In the genomic region with DNA sequence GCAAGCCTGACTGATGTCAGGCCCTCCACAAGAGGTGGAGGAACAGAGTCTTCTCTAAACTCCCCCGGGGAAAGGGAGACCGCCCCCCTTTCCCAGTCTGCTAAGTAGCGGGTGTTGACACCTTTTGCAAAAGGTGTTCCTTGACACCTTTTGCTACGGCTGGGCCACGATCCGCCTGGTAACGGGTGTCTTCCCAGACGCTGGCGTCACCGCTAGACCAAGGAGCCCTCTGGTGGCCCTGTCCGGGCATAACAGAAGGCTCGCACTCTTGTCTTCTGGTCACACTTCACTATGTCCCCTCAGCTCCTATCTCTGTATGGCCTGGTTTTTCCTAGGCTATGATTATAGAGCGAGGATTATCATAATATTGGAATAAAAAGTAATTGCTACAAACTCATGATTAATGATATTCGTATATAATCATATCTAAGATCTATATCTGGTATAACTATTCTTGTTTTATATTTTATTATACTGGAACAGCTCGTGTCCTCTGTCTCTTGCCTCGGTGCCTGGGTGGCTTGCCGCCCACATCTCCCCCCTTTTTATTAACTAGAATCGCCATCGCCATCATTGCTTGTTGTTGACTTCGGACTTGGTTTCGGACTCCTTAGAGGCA, we compare ENCODE assay signal across 8 cellular contexts. TPM values are rescaled to one million over a fixed set of nuclear protein-coding genes. Genes with fewer than 3 reads are reported as not detected.
DNase-seq lines count a peak whose midpoint lies in the region; ATAC-seq and TF ChIP-seq lines count a peak whose summit lies in the region.
"Not testable (repeated sequence)": the region's sequence is repeated elsewhere in the genome, so short reads cannot be mapped to it uniquely, and the experiment has no call there.

No MANE protein-coding gene starts in this region.

- ATAC-seq in activated T-cell treated with anti-CD3 and anti-CD28 coated beads, Interleukin-2, amount 50 U/mL, for 4 hours: not testable (repeated sequence)
- peak; percentile 56 for ATAC-seq in left ventricle myocardium superior

- H3K27ac Mint-ChIP-seq in CD4-positive, alpha-beta memory T cell: peak overlapping the region in 6 of 7 donors; percentile 13 to 83 (median 58)
- not testable (repeated sequence) for H3K27ac Mint-ChIP-seq in nephron progenitor cell

- not testable (repeated sequence) for H3K4me3 ChIP-seq in CD4-positive, alpha-beta memory T cell (ENCODE audit: low read length in 2 of 2); choroid plexus epithelial cell (ENCODE audit: low read depth, low read length); testis

- TF ChIP-seq POLR2A in testis (IDR thresholded peaks at IDR 0.05): not testable (repeated sequence)

- intact Hi-C loops in CD4-positive, alpha-beta memory T cell (cut with micrococcal nuclease); left ventricle myocardium superior (cut with micrococcal nuclease); testis (cut with DNase I; ENCODE audit: low total_unique reads): not testable (repeated sequence)

- peaks cover 30 to 56% (median 44%) of the 10 kb centered on the region in 4 donors for H3K4me1 Mint-ChIP-seq in CD4-positive, alpha-beta memory T cell
- peaks cover 56% of the 10 kb centered on the region for H3K4me1 Mint-ChIP-seq in activated T-cell treated with anti-CD3 and anti-CD28 coated beads, Interleukin-2, amount 50 U/mL, for 4 hours (ENCODE audit: low read depth)
- peaks cover 59% of the 10 kb centered on the region for H3K4me1 Mint-ChIP-seq in nephron progenitor cell

- not testable (repeated sequence) for H3K4me3 Mint-ChIP-seq in CD4-positive, alpha-beta memory T cell; activated T-cell treated with anti-CD3 and anti-CD28 coated beads, Interleukin-2, amount 50 U/mL, for 4 hours; nephron progenitor cell

- H3K36me3 Mint-ChIP-seq in CD4-positive, alpha-beta memory T cell: peaks cover 4 to 10% of the 10 kb centered on the region in 2 donors
- H3K36me3 Mint-ChIP-seq in activated T-cell treated with anti-CD3 and anti-CD28 coated beads, Interleukin-2, amount 50 U/mL, for 4 hours (ENCODE audit: insufficient read depth): peaks cover 16% of the 10 kb centered on the region
- H3K36me3 Mint-ChIP-seq in nephron progenitor cell (ENCODE audit: low read depth): peaks cover 16% of the 10 kb centered on the region

- CTCF ChIA-PET in CD4-positive, alpha-beta memory T cell (lab: Charles Lee; ENCODE audit: partially characterized antibody): interaction anchor here (0.7 kb wide), 1 partner anchor 9 kb away, joined by 5 read pairs; no protein-coding TSS in a partner anchor
- CTCF ChIA-PET in HEK293T (lab: Yijun Ruan, JAX): not testable (repeated sequence)

- peak in 2 of 5 donors; percentile 15 to 52 for DNase-seq in CD4-positive, alpha-beta memory T cell
- peak; percentile 10 for DNase-seq in HEK293T (ENCODE audit: extremely low spot score)
- peak; percentile 13 for DNase-seq in RKO (ENCODE audit: low spot score)
- DNase-seq in activated T-cell treated with anti-CD3 and anti-CD28 coated beads, Interleukin-2, amount 50 U/mL, for 4 hours: peak; percentile 18
- DNase-seq in choroid plexus epithelial cell (ENCODE audit: low read depth): peak; percentile 19
- not testable (repeated sequence) for DNase-seq in left ventricle myocardium superior, nephron progenitor cell, testis

- not testable (repeated sequence) for H3K9me3 ChIP-seq in CD4-positive, alpha-beta memory T cell (ENCODE audit: control insufficient read depth in 1 of 2, low read length in 2 of 2); testis

- not testable (repeated sequence) for H3K27me3 ChIP-seq in CD4-positive, alpha-beta memory T cell (ENCODE audit: insufficient read depth, low read length); testis

- H3K9me3 Mint-ChIP-seq in CD4-positive, alpha-beta memory T cell; activated T-cell treated with anti-CD3 and anti-CD28 coated beads, Interleukin-2, amount 50 U/mL, for 4 hours; nephron progenitor cell: not testable (repeated sequence)

- peaks cover 13% of the 10 kb centered on the region for H3K4me1 ChIP-seq in CD4-positive, alpha-beta memory T cell (ENCODE audit: insufficient read depth, low read length)
- H3K4me1 ChIP-seq in testis: peaks cover 19% of the 10 kb centered on the region

- POLR2A ChIA-PET in CD4-positive, alpha-beta memory T cell (lab: Charles Lee; ENCODE audit: partially characterized antibody): interaction anchor here (1.4 kb wide), 1 partner anchor 22 kb away, joined by 3 read pairs; the partner anchor contains the start of gene KCTD5
- POLR2A ChIA-PET in HEK293T (lab: Yijun Ruan, JAX): not testable (repeated sequence)

- not testable (repeated sequence) for H3K27me3 Mint-ChIP-seq in CD4-positive, alpha-beta memory T cell; activated T-cell treated with anti-CD3 and anti-CD28 coated beads, Interleukin-2, amount 50 U/mL, for 4 hours (ENCODE audit: low read depth); nephron progenitor cell (ENCODE audit: low read depth, poor library complexity)

- peak; percentile 56 for TF ChIP-seq CTCF in choroid plexus epithelial cell (conservative IDR thresholded peaks at IDR 0.05; ENCODE audit: low read depth, low read length)
- peak; percentile 49 for TF ChIP-seq CTCF in nephron progenitor cell (IDR thresholded peaks at IDR 0.05)
- peak in 2 of 3 experiments; percentile 36 to 37 for TF ChIP-seq CTCF in testis (IDR thresholded peaks at IDR 0.05)

- H3K27ac ChIP-seq in CD4-positive, alpha-beta memory T cell (ENCODE audit: low read depth, low read length); testis: not testable (repeated sequence)

- WGBS in testis, 2 donors: 47 to 61% methylated on average over 18 to 21 of the region's 21 CpGs

- H3K36me3 ChIP-seq in CD4-positive, alpha-beta memory T cell (ENCODE audit: insufficient read depth, low read length); testis (ENCODE audit: low read depth, missing control alignments): not testable (repeated sequence)

RNA-seq across cellular contexts. Expression of gene KCTD5, which starts 21.5 kb away (rescaled TPM):
- total RNA-seq in CD4-positive, alpha-beta memory T cell: 10 to 100 TPM; 26.7 to 27.1 TPM
- 10 to 100 TPM; 19.6 to 22.5 TPM for polyA plus RNA-seq in CD4-positive, alpha-beta memory T cell
- total RNA-seq in activated T-cell treated with anti-CD3 and anti-CD28 coated beads, Interleukin-2, amount 50 U/mL, for 4 hours: 10 to 100 TPM; 38.7 to 56.1 (median 42.0) TPM
- total RNA-seq in left ventricle myocardium superior (10.4 TPM), testis (10 to 100 TPM; 63.9 to 72.2 TPM)
- polyA plus RNA-seq in testis (ENCODE audit: insufficient read depth, low read depth, low replicate concordance): 33.3 TPM

RNA-seq across cellular contexts. Expression of gene PRSS27, which starts 59.2 kb away (rescaled TPM):
- under 1 TPM; 0.61 to 0.96 TPM for total RNA-seq in CD4-positive, alpha-beta memory T cell
- not detected for polyA plus RNA-seq in CD4-positive, alpha-beta memory T cell
- 1 to 10 TPM in 1 of 3 donors, under 1 TPM in 2; 0.76 to 1.2 (median 0.84) TPM for total RNA-seq in activated T-cell treated with anti-CD3 and anti-CD28 coated beads, Interleukin-2, amount 50 U/mL, for 4 hours
- total RNA-seq in left ventricle myocardium superior (0.12 TPM), testis (1 to 10 TPM; 6.4 to 6.7 TPM)
- 4.3 TPM for polyA plus RNA-seq in testis (ENCODE audit: insufficient read depth, low read depth, low replicate concordance)
